ENCODE assay signal across 35 cellular contexts in genomic region chr2:44152865-44153264, GRCh38.
"Had no signal": no experiment of that assay in that cellular context is flagged by ENCODE, and none has a peak within 500 bp of the region (broad histone marks: within the 10 kb centered on the region; RNA-seq: fewer than 3 reads in every experiment).

No MANE protein-coding gene starts in this region.

- H3K27me3 ChIP-seq: MG63 had no signal

- H3K9me3 ChIP-seq: MG63 had no signal

- H3K4me3 ChIP-seq: MG63 had no signal

- DNase-seq: Karpas-422, Kasumi-1, MG63, MM.1S, MV-4-11, NCI-H1048, NCI-H1092, NCI-H1092 treated with DMSO at 0.1 percent for 48 hours, NCI-H1105, NCI-H1105 treated with DMSO at 0.1 percent for 48 hours, NCI-H1417, NCI-H1417 treated with DMSO at 0.1 percent for 48 hours, NCI-H1436, NCI-H1436 treated with DMSO at 0.1 percent for 48 hours, NCI-H146, NCI-H1694, NCI-H1694 treated with DMSO at 0.1 percent for 48 hours, NCI-H187, NCI-H187 treated with DMSO at 0.1 percent for 48 hours, NCI-H1930, NCI-H2029, NCI-H2029 treated with DMSO at 0.1 percent for 48 hours, NCI-H2081, NCI-H2081 treated with DMSO at 0.1 percent for 48 hours, NCI-H2107, NCI-H2171, NCI-H2171 treated with DMSO at 0.1 percent for 48 hours, NCI-H2227 treated with DMSO at 0.1 percent for 48 hours, NCI-H226, NCI-H345, NCI-H446, NCI-H446 treated with DMSO at 0.1 percent for 48 hours, NCI-H510A, NCI-H510A treated with DMSO at 0.1 percent for 48 hours, NCI-H524 had no signal

- H3K36me3 ChIP-seq: MG63 had no signal
